13 cellular contexts compared by ENCODE assay signal in the genomic region with DNA sequence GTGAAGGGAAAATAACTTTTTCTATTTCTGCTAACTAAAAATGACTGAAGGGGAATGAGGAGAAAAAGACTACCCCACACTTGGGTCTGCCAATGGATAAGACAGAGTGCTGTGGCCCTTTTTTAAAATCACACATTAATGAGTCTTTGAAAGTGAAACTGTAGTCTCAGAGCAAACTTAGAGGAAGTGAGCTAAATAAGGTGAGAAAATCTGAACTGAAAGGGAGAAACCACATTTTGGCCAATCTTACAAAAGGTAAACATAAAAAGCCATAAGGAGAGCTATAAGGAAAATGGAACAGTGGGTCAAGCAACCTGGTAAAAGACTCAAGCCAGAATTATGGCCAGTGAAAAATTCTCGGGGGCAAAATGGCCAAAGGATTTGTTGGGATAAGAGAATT.
DNase-seq lines count a peak whose midpoint lies in the region; ATAC-seq and TF ChIP-seq lines count a peak whose summit lies in the region.
"Had no signal": no experiment of that assay in that cellular context is flagged by ENCODE, and none has a peak within 500 bp of the region (broad histone marks: within the 10 kb centered on the region; RNA-seq: fewer than 3 reads in every experiment).

No MANE protein-coding gene starts in this region.

- no peaks in the 10 kb centered on the region for H3K4me1 ChIP-seq in lower lobe of right lung

- no peaks in the 10 kb centered on the region for H3K36me3 ChIP-seq in MG63
- H3K36me3 ChIP-seq in lower lobe of right lung, result no peaks in the 10 kb centered on the region

- H3K27me3 Mint-ChIP-seq in natural killer cell (ENCODE audit: low read depth in 2 of 2), result no peaks in the 10 kb centered on the region
- no peaks in the 10 kb centered on the region for H3K27me3 Mint-ChIP-seq in natural killer cell treated with Interleukin-12 subunit alpha and Interleukin-12 subunit beta and Interleukin-15 and Interleukin-18, amount 100 ng/mL, for 72 hours
- no peaks in the 10 kb centered on the region for H3K27me3 Mint-ChIP-seq in activated CD4-positive, alpha-beta T cell treated with anti-CD3 and anti-CD28 coated beads, Interleukin-2, amount 10 ng/mL, durations not matched to agents 7 days and 5 days

- peaks cover 0 to 2% of the 10 kb centered on the region in 2 donors for H3K9me3 Mint-ChIP-seq in natural killer cell
- peaks cover 4% of the 10 kb centered on the region for H3K9me3 Mint-ChIP-seq in natural killer cell treated with Interleukin-12 subunit alpha and Interleukin-12 subunit beta and Interleukin-15 and Interleukin-18, amount 100 ng/mL, for 72 hours
- H3K9me3 Mint-ChIP-seq in activated CD4-positive, alpha-beta T cell treated with anti-CD3 and anti-CD28 coated beads, Interleukin-2, amount 10 ng/mL, durations not matched to agents 7 days and 5 days, result no peaks in the 10 kb centered on the region

- intact Hi-C loops in natural killer cell (cut with micrococcal nuclease) (no loop called here), lower lobe of right lung (cut with DNase I) (no loop called here)

- CTCF ChIA-PET in activated CD4-positive, alpha-beta T cell treated with anti-CD3 and anti-CD28 coated beads, Interleukin-2, amount 10 ng/mL, durations not matched to agents 7 days and 5 days (lab: Charles Lee), result no interaction called here

- peak overlapping the region; percentile 35 for H3K4me3 Mint-ChIP-seq in natural killer cell
- no peak overlapping the region for H3K4me3 Mint-ChIP-seq in natural killer cell treated with Interleukin-12 subunit alpha and Interleukin-12 subunit beta and Interleukin-15 and Interleukin-18, amount 100 ng/mL, for 72 hours
- no peak overlapping the region for H3K4me3 Mint-ChIP-seq in activated CD4-positive, alpha-beta T cell treated with anti-CD3 and anti-CD28 coated beads, Interleukin-2, amount 10 ng/mL, durations not matched to agents 7 days and 5 days

- no peak overlapping the region for H3K27ac ChIP-seq in lower lobe of right lung

- H3K4me3 ChIP-seq in MG63 (no peak overlapping the region), lower lobe of right lung (no peak overlapping the region)
- H3K4me3 ChIP-seq: mucosa of descending colon had no signal

- H3K4me1 Mint-ChIP-seq in natural killer cell, result peaks cover 10 to 11% of the 10 kb centered on the region in 2 donors
- H3K4me1 Mint-ChIP-seq in natural killer cell treated with Interleukin-12 subunit alpha and Interleukin-12 subunit beta and Interleukin-15 and Interleukin-18, amount 100 ng/mL, for 72 hours (ENCODE audit: low read depth in 2 of 2), result peaks cover 4 to 8% of the 10 kb centered on the region in 2 donors
- no peaks in the 10 kb centered on the region for H3K4me1 Mint-ChIP-seq in activated CD4-positive, alpha-beta T cell treated with anti-CD3 and anti-CD28 coated beads, Interleukin-2, amount 10 ng/mL, durations not matched to agents 7 days and 5 days

- H3K9me3 ChIP-seq in MG63 (no peaks in the 10 kb centered on the region), lower lobe of right lung (no peaks in the 10 kb centered on the region)
- H3K9me3 ChIP-seq: mucosa of descending colon had no signal

- no peak for DNase-seq in natural killer cell
- no peak for DNase-seq in natural killer cell treated with Interleukin-12 subunit alpha and Interleukin-12 subunit beta and Interleukin-15 and Interleukin-18, amount 100 ng/mL, for 72 hours (ENCODE audit: low spot score)
- DNase-seq in MG63, result no peak
- no peak for DNase-seq in NCI-H2107 treated with DMSO at 0.1 percent for 48 hours (lab: John Stamatoyannopoulos, UW; ENCODE audit: unreplicated experiment)
- DNase-seq in lower lobe of right lung, result no peak
- no peak for DNase-seq in activated CD4-positive, alpha-beta T cell treated with anti-CD3 and anti-CD28 coated beads, Interleukin-2, amount 10 ng/mL, durations not matched to agents 7 days and 5 days
- DNase-seq: 8988T, Calu3, Kasumi-1, mucosa of descending colon, NCI-H446 had no signal

- ATAC-seq in natural killer cell (peak; percentile 44 to 52 (median 47)), HG02571 (IDR thresholded peaks at IDR 0.05; ENCODE audit: unreplicated experiment) (peak; percentile 71), HG03159 (IDR thresholded peaks at IDR 0.05; ENCODE audit: unreplicated experiment) (peak; percentile 95), lower lobe of right lung (no peak)
- no peak for ATAC-seq in natural killer cell treated with Interleukin-12 subunit alpha and Interleukin-12 subunit beta and Interleukin-15 and Interleukin-18, amount 100 ng/mL, for 72 hours
- ATAC-seq: mucosa of descending colon had no signal

- TF ChIP-seq CTCF in natural killer cell (IDR thresholded peaks at IDR 0.05) (no peak), lower lobe of right lung (IDR thresholded peaks at IDR 0.05) (no peak)

- POLR2A ChIA-PET in activated CD4-positive, alpha-beta T cell treated with anti-CD3 and anti-CD28 coated beads, Interleukin-2, amount 10 ng/mL, durations not matched to agents 7 days and 5 days (lab: Charles Lee), result no interaction called here

- H3K27ac Mint-ChIP-seq in natural killer cell, result peak overlapping the region in 1 of 2 donors; percentile 53
- no peak overlapping the region for H3K27ac Mint-ChIP-seq in natural killer cell treated with Interleukin-12 subunit alpha and Interleukin-12 subunit beta and Interleukin-15 and Interleukin-18, amount 100 ng/mL, for 72 hours
- no peak overlapping the region for H3K27ac Mint-ChIP-seq in activated CD4-positive, alpha-beta T cell treated with anti-CD3 and anti-CD28 coated beads, Interleukin-2, amount 10 ng/mL, durations not matched to agents 7 days and 5 days

- no peaks in the 10 kb centered on the region for H3K27me3 ChIP-seq in MG63
- H3K27me3 ChIP-seq in lower lobe of right lung (ENCODE audit: low read depth), result no peaks in the 10 kb centered on the region

- no peaks in the 10 kb centered on the region for H3K36me3 Mint-ChIP-seq in natural killer cell
- H3K36me3 Mint-ChIP-seq in natural killer cell treated with Interleukin-12 subunit alpha and Interleukin-12 subunit beta and Interleukin-15 and Interleukin-18, amount 100 ng/mL, for 72 hours, result no peaks in the 10 kb centered on the region
- H3K36me3 Mint-ChIP-seq in activated CD4-positive, alpha-beta T cell treated with anti-CD3 and anti-CD28 coated beads, Interleukin-2, amount 10 ng/mL, durations not matched to agents 7 days and 5 days (ENCODE audit: low read depth), result no peaks in the 10 kb centered on the region

Comparison
In these comparisons a context has a peak if more than half of its experiments do, and no peak if none do; other contexts are left out.
1. ATAC-seq: peak in natural killer cell (3 of 3), HG02571 (single experiment) and HG03159 (single experiment); none in natural killer cell treated with Interleukin-12 subunit alpha and Interleukin-12 subunit beta and Interleukin-15 and Interleukin-18, amount 100 ng/mL, for 72 hours (0 of 2) and lower lobe of right lung (0 of 2).